ENCODE assay signal across 9 cellular contexts in the genomic region with DNA sequence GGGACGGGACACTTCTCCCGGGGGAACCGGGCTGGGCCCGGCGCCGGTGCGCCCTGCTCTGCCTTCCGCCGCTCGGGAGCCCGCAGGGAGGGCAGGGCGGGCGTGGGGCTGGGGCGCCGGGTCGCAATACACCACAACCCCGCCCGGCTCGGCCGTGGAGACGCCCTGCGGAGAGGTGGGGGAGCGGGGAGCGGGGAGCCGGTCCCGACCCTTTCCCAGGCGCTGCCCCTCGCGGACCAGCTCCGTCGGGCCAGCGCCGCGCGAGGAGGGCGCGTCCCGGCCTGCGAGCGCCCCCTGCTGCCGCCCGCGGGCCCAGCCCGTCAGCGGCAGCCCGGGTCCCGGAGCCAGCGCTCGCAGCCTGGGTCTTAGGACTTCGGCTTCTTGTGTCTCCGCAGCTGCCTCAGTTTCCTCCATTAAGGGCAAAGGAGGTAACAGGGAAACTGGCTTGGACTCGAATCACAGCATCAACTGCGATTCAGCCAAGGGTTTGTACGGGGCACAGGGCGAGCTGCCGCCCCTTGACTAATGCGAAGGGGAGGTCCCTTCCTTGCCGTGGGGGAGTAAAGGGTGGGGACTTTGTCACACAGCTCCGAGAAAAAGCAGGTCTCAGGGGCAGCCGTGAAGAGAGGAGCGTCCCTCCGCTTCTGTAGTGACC. TPM values are rescaled to one million over a fixed set of nuclear protein-coding genes. Genes with fewer than 3 reads are reported as not detected.
DNase-seq lines count a peak whose midpoint lies in the region; ATAC-seq and TF ChIP-seq lines count a peak whose summit lies in the region.
"Had no signal": no experiment of that assay in that cellular context is flagged by ENCODE, and none has a peak within 500 bp of the region (broad histone marks: within the 10 kb centered on the region; RNA-seq: fewer than 3 reads in every experiment).

No MANE protein-coding gene starts in this region.

- H3K27me3 Mint-ChIP-seq in Calu3 (ENCODE audit: unreplicated experiment) (peaks cover 73% of the 10 kb centered on the region), brain (peaks cover 66% of the 10 kb centered on the region)

- H3K9me3 Mint-ChIP-seq in Calu3 (ENCODE audit: low read depth, unreplicated experiment) = no peaks in the 10 kb centered on the region
- peaks cover 2 to 8% (median 5%) of the 10 kb centered on the region in 5 experiments for H3K9me3 Mint-ChIP-seq in brain

- intact Hi-C loops in Calu3 (cut with micrococcal nuclease; ENCODE audit: unreplicated experiment) = no loop called here

- CTCF ChIA-PET in Calu3 (lab: Charles Lee) = interaction anchor here (1.0 to 2.2 kb wide), 5 partner anchors 9 to 124 kb away, joined by 3 to 11 read pairs (median 6); no protein-coding TSS in a partner anchor

- TF ChIP-seq CTCF in Calu3 (IDR thresholded peaks at IDR 0.05; ENCODE audit: unreplicated experiment) = peak; percentile 86
- TF ChIP-seq CTCF in brain (conservative IDR thresholded peaks at IDR 0.05) = peak; percentile 79 to 85

- peak; percentile 60 for ATAC-seq in GM19438 (IDR thresholded peaks at IDR 0.05; ENCODE audit: low read depth, unreplicated experiment)
- ATAC-seq in GM21367 (IDR thresholded peaks at IDR 0.05; ENCODE audit: unreplicated experiment) = no peak

- H3K4me1 Mint-ChIP-seq in Calu3 (ENCODE audit: low read depth, unreplicated experiment) (no peaks in the 10 kb centered on the region), brain (peaks cover 5% of the 10 kb centered on the region)

- no peak overlapping the region for H3K27ac Mint-ChIP-seq in Calu3 (ENCODE audit: unreplicated experiment)
- H3K27ac Mint-ChIP-seq in brain = no peak overlapping the region

- peaks cover 16% of the 10 kb centered on the region for H3K36me3 Mint-ChIP-seq in Calu3 (ENCODE audit: insufficient read depth, unreplicated experiment)
- H3K36me3 Mint-ChIP-seq in brain = no peaks in the 10 kb centered on the region

- peak overlapping the region; percentile 60 for H3K4me3 Mint-ChIP-seq in Calu3 (ENCODE audit: low read depth, unreplicated experiment)
- H3K4me3 Mint-ChIP-seq in brain = peak overlapping the region; percentile 22 to 76 (median 73)

- DNase-seq in Calu3 = peak; percentile 80
- DNase-seq in HPDE6-E6E7 (ENCODE audit: extremely low spot score) = peak; percentile 74
- peak; percentile 61 for DNase-seq in T-helper 9 cell
- DNase-seq in iris pigment epithelial cell (ENCODE audit: low read depth) = peak; percentile 14
- DNase-seq in stimulated activated CD4-positive, alpha-beta T cell treated with anti-CD3 and anti-CD28 coated beads, Interleukin-15, amount 100 ng/mL, for 24 hours = peak; percentile 74

- no TSS peak for BruUV-seq in Calu3 (replicated peaks; lab: Mats Ljungman, UMichigan)

RNA-seq across cellular contexts. Expression of a gene that starts 0.6 kb away (rescaled TPM):
- 0.22 TPM in 1 of 2 replicates, not detected in the other for total RNA-seq in Calu3 (2022)
- 0.48 TPM for polyA plus RNA-seq in brain (ENCODE audit: insufficient read depth, low read depth, low replicate concordance)

RNA-seq across cellular contexts. Expression of a gene that starts 21.3 kb away (rescaled TPM):
- not detected in 2 replicates for total RNA-seq in Calu3 (2022)
- polyA plus RNA-seq in brain (ENCODE audit: insufficient read depth, low read depth, low replicate concordance) = not detected
- total RNA-seq: dermis microvascular lymphatic vessel endothelial cell had no signal

RNA-seq across cellular contexts. Expression of a gene that starts 28.2 kb away (rescaled TPM):
- 4.1 and 5.9 TPM in 2 replicates for total RNA-seq in Calu3 (2022)
- polyA plus RNA-seq in brain (ENCODE audit: insufficient read depth, low read depth, low replicate concordance) = 3.0 TPM

Comparison
In these comparisons a context has a peak if more than half of its experiments do, and no peak if none do; other contexts are left out.
1. DNase-seq: peak in every context shown above with its lines; median percentile 80 in Calu3; 74 in HPDE6-E6E7; 74 in stimulated activated CD4-positive, alpha-beta T cell treated with anti-CD3 and anti-CD28 coated beads, Interleukin-15, amount 100 ng/mL, for 24 hours; 61 in T-helper 9 cell; 14 in iris pigment epithelial cell.